In genomic region chr3:127214990-127215389, GRCh38 we compare ENCODE assay signal across 1 cellular context.
TF ChIP-seq lines count a peak whose summit lies in the region.

No MANE protein-coding gene starts in this region.

TF ChIP-seq in SK-N-SH, 30 proteins besides CTCF, POLR2A, EP300 and RAD21 (continued from another document):
- no peak for TF ChIP-seq REST (IDR thresholded peaks at IDR 0.05; ENCODE audit: low read depth, low read length)
- TF ChIP-seq USF2 (IDR thresholded peaks at IDR 0.05; ENCODE audit: borderline replicate concordance, low read depth, low read length), result no peak
- no peak for TF ChIP-seq RFX5 (IDR thresholded peaks at IDR 0.05; ENCODE audit: low read length)
- TF ChIP-seq RXRA (IDR thresholded peaks at IDR 0.05; ENCODE audit: borderline replicate concordance, low read depth), result no peak
- TF ChIP-seq FOXM1 (IDR thresholded peaks at IDR 0.05; ENCODE audit: low read depth), result no peak
- TF ChIP-seq FOXJ3 (CRISPR knock-in tag; IDR thresholded peaks at IDR 0.05), result no peak
- no peak for TF ChIP-seq CHD2 (IDR thresholded peaks at IDR 0.05; ENCODE audit: low read length, partially characterized antibody)
- no peak for TF ChIP-seq ZBTB33 (IDR thresholded peaks at IDR 0.05; ENCODE audit: borderline replicate concordance, low read depth)
- no peak for TF ChIP-seq SMC3 (IDR thresholded peaks at IDR 0.05; ENCODE audit: low read depth, low read length)
- no peak for TF ChIP-seq NRF1 (IDR thresholded peaks at IDR 0.05; ENCODE audit: low read depth, low read length)
- TF ChIP-seq JUND (IDR thresholded peaks at IDR 0.05), result no peak
- no peak for TF ChIP-seq MEF2A (IDR thresholded peaks at IDR 0.05; ENCODE audit: borderline replicate concordance, low read depth)
- TF ChIP-seq NFIC (IDR thresholded peaks at IDR 0.05; ENCODE audit: borderline replicate concordance), result no peak
